Comparison of ENCODE assay signal across 8 cellular contexts in genomic region chrX:81174286-81174685, GRCh38. TPM values are rescaled to one million over a fixed set of nuclear protein-coding genes. Genes with fewer than 3 reads are reported as not detected.
A peak's percentile ranks its signal among the peaks of the same experiment; 100 is the strongest.
DNase-seq lines count a peak whose midpoint lies in the region; ATAC-seq and TF ChIP-seq lines count a peak whose summit lies in the region.

No MANE protein-coding gene starts in this region.

- WGBS in heart right ventricle, 2 donors, result 30 to 57% methylated on average over 1 of the region's 1 CpG

- ATAC-seq in HG03342 (IDR thresholded peaks at IDR 0.05; ENCODE audit: unreplicated experiment) (peak; percentile 84), mucosa of descending colon (peak; percentile 33), heart right ventricle (no peak), GM19467 (IDR thresholded peaks at IDR 0.05; ENCODE audit: unreplicated experiment) (no peak)

- H3K27ac ChIP-seq in heart right ventricle, result no peak overlapping the region

- in situ Hi-C loops in astrocyte of the cerebellum (cut with HindIII; ENCODE audit: low sequenced_read_pairs), result no loop called here

- no peaks in the 10 kb centered on the region for H3K27me3 ChIP-seq in heart right ventricle

- intact Hi-C loops in mucosa of descending colon (cut with DNase I, micrococcal nuclease) (no loop called here), heart right ventricle (cut with DNase I) (loop anchor here in 5 of 10 donors (5.0 to 10.0 kb wide), 2 partner anchors 201 to 203 kb away; no protein-coding TSS in a partner anchor)

- H3K9me3 ChIP-seq in mucosa of descending colon (no peaks in the 10 kb centered on the region), heart right ventricle (no peaks in the 10 kb centered on the region)

- no peaks in the 10 kb centered on the region for H3K4me1 ChIP-seq in mucosa of descending colon (ENCODE audit: low read depth)
- H3K4me1 ChIP-seq in heart right ventricle, result no peaks in the 10 kb centered on the region

- H3K36me3 ChIP-seq in mucosa of descending colon (ENCODE audit: low read depth) (no peaks in the 10 kb centered on the region), heart right ventricle (no peaks in the 10 kb centered on the region)

- no peak for TF ChIP-seq CTCF in astrocyte of the cerebellum (IDR thresholded peaks at IDR 0.05; ENCODE audit: low read depth, low read length, missing control alignments)
- no peak for TF ChIP-seq CTCF in mucosa of descending colon (IDR thresholded peaks at IDR 0.05)
- peak in 4 of 9 donors; percentile 21 to 46 (median 39) for TF ChIP-seq CTCF in heart right ventricle (IDR thresholded peaks at IDR 0.05)

- DNase-seq in EH (ENCODE audit: low read depth) (peak; percentile 38), astrocyte of the cerebellum (ENCODE audit: low read depth) (peak; percentile 1), mucosa of descending colon (no peak), T-helper 9 cell (no peak), NCI-H1436 (lab: John Stamatoyannopoulos, UW) (no peak), heart right ventricle (no peak)

- H3K4me3 ChIP-seq in astrocyte of the cerebellum (ENCODE audit: low read depth, low read length), result no peak overlapping the region
- H3K4me3 ChIP-seq in mucosa of descending colon, result no peak overlapping the region
- no peak overlapping the region for H3K4me3 ChIP-seq in heart right ventricle

RNA-seq across cellular contexts. Expression of gene HMGN5, which starts 27.4 kb away (rescaled TPM):
- 1 to 10 TPM; 4.0 to 5.8 (median 4.1) TPM for total RNA-seq in mucosa of descending colon
- 1 to 10 TPM in 9 of 10 donors, under 1 TPM in 1; 0.51 to 3.5 (median 1.9) TPM for total RNA-seq in heart right ventricle
- polyA plus RNA-seq in heart right ventricle, result 1 to 10 TPM; 3.4 to 9.9 TPM

RNA-seq across cellular contexts. Expression of gene SH3BGRL, which starts 27.6 kb away (rescaled TPM):
- total RNA-seq in mucosa of descending colon, result 100 to 1,000 TPM in 1 of 3 donors, 10 to 100 TPM in 2; 49.7 to 186 (median 74.4) TPM
- total RNA-seq in heart right ventricle, result 10 to 100 TPM; 13.2 to 54.1 (median 23.1) TPM
- polyA plus RNA-seq in heart right ventricle, result 10 to 100 TPM; 23.1 to 29.4 TPM

Comparison
In these comparisons a context has a peak if more than half of its experiments do, and no peak if none do; other contexts are left out.
1. DNase-seq: peak in EH (single experiment) and astrocyte of the cerebellum (single experiment); none in mucosa of descending colon (0 of 3), T-helper 9 cell (single experiment), NCI-H1436 (single experiment) and heart right ventricle (0 of 2).
2. ATAC-seq: peak in HG03342 (single experiment) and mucosa of descending colon (single experiment); none in heart right ventricle (0 of 8) and GM19467 (single experiment).